ENCODE assay signal across 2 cellular contexts in the genomic region with DNA sequence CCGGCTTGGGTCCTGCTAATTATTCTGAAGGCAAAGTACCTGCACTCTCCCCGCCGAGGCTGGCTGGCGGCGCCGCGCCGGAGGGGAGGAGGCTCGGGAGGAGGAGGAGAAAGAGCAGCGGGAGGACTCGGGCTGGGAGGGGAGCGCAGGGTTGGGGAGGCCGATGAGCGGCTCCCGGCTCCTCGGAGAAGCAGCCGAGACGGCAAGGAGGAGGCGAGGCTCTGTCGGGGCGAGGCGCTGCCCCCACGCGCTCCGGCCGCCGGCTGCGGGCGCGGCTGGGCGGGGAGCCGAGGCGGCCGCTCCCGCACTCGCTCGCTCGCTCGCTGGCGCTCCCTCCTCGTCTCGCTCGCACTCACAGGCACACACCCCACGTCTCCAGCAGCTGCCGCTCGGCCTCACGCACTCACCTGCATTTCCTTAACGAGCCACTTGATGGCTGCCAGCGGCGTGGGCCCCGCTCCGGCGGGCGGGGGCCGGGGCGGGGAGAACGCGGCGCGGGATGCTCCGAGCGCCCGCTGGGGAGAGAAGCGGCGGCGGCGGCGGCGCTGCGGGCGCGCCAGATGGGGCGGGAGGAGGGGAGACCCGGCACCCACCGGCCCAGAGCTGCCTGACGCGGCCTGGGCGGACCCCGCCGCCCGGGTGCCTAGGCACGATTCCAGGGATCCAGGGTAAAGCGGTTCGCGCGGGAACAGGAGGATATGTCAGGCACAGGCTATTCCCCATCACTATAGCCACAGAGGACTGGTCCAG.
TF ChIP-seq lines count a peak whose summit lies in the region.

A gene (minus strand): TSS at position 354 of the 750 bp plus-strand sequence.

TF ChIP-seq in IMR-90, 13 proteins besides CTCF, POLR2A, EP300 and RAD21 (continued from another document):
- no peak for TF ChIP-seq MAZ (IDR thresholded peaks at IDR 0.05; ENCODE audit: borderline replicate concordance, low read depth, low read length)

TF ChIP-seq in SK-N-SH, 30 proteins besides CTCF, POLR2A, EP300 and RAD21:
- TF ChIP-seq, protein P1, sequence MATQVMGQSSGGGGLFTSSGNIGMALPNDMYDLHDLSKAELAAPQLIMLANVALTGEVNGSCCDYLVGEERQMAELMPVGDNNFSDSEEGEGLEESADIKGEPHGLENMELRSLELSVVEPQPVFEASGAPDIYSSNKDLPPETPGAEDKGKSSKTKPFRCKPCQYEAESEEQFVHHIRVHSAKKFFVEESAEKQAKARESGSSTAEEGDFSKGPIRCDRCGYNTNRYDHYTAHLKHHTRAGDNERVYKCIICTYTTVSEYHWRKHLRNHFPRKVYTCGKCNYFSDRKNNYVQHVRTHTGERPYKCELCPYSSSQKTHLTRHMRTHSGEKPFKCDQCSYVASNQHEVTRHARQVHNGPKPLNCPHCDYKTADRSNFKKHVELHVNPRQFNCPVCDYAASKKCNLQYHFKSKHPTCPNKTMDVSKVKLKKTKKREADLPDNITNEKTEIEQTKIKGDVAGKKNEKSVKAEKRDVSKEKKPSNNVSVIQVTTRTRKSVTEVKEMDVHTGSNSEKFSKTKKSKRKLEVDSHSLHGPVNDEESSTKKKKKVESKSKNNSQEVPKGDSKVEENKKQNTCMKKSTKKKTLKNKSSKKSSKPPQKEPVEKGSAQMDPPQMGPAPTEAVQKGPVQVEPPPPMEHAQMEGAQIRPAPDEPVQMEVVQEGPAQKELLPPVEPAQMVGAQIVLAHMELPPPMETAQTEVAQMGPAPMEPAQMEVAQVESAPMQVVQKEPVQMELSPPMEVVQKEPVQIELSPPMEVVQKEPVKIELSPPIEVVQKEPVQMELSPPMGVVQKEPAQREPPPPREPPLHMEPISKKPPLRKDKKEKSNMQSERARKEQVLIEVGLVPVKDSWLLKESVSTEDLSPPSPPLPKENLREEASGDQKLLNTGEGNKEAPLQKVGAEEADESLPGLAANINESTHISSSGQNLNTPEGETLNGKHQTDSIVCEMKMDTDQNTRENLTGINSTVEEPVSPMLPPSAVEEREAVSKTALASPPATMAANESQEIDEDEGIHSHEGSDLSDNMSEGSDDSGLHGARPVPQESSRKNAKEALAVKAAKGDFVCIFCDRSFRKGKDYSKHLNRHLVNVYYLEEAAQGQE (IDR thresholded peaks at IDR 0.05; ENCODE audit: low read depth, low read length): no peak
- TF ChIP-seq RCOR1 (IDR thresholded peaks at IDR 0.05; ENCODE audit: low read length) (no peak), GABPA (IDR thresholded peaks at IDR 0.05; ENCODE audit: low read depth) (no peak), TAF1 (IDR thresholded peaks at IDR 0.05; ENCODE audit: borderline replicate concordance, low read depth, low read length) (no peak), JUND (IDR thresholded peaks at IDR 0.05) (no peak), CHD2 (IDR thresholded peaks at IDR 0.05; ENCODE audit: low read length, partially characterized antibody) (no peak), EZH2phosphoT487 (IDR thresholded peaks at IDR 0.05; ENCODE audit: borderline replicate concordance, low read depth) (no peak)
- TF ChIP-seq, protein P2, sequence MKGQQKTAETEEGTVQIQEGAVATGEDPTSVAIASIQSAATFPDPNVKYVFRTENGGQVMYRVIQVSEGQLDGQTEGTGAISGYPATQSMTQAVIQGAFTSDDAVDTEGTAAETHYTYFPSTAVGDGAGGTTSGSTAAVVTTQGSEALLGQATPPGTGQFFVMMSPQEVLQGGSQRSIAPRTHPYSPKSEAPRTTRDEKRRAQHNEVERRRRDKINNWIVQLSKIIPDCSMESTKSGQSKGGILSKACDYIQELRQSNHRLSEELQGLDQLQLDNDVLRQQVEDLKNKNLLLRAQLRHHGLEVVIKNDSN (IDR thresholded peaks at IDR 0.05; ENCODE audit: borderline replicate concordance, low read depth): no peak
